24 cellular contexts compared by ENCODE assay signal in the genomic region with DNA sequence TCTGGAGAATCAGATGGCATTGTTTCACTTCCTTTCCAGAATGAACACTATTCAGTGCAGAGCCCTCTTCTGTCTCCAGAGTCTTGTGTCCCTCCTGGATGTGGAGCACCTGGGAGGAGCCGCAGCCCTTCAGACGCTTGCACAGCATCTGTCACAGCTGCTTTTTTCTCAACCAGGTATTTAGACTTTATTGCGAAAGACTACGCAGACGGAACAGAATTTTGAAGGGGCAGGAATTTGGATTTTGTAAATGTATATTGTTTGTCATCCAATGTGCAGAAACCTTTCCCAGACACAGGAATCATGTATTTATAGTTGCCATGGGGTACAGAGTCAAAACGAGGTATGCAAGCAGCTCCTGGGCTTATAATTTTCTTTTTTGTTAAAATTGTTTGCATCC. TPM values are rescaled to one million over a fixed set of nuclear protein-coding genes. Genes with fewer than 3 reads are reported as not detected.
DNase-seq lines count a peak whose midpoint lies in the region; ATAC-seq, FAIRE-seq and TF ChIP-seq lines count a peak whose summit lies in the region.
"Had no signal": no experiment of that assay in that cellular context is flagged by ENCODE, and none has a peak within 500 bp of the region (broad histone marks: within the 10 kb centered on the region; RNA-seq: fewer than 3 reads in every experiment).

No MANE protein-coding gene starts in this region.

- H3K36me3 ChIP-seq in HepG2 (replicated peaks in 1 of 2; ENCODE audit: control insufficient read depth in 1 of 2, insufficient read depth in 2 of 2, low read length in 2 of 2): peaks cover 15 to 65% of the 10 kb centered on the region in 2 experiments
- H3K36me3 ChIP-seq in right lobe of liver: peaks cover 0 to 55% (median 5%) of the 10 kb centered on the region in 4 donors
- peaks cover 28% of the 10 kb centered on the region for H3K36me3 ChIP-seq in IMR-90 (ENCODE audit: control insufficient read depth, insufficient read depth, low read length)

- H2AFZ ChIP-seq in HepG2 (ENCODE audit: low read length) (no peak overlapping the region), IMR-90 (replicated peaks; ENCODE audit: low read length, poor library complexity) (no peak overlapping the region), H9 (ENCODE audit: low read length) (no peak overlapping the region)

- no peak overlapping the region for H4K8ac ChIP-seq in IMR-90 (ENCODE audit: low read depth in 2 of 2, low read length in 2 of 2)
- H4K8ac ChIP-seq in H9 (replicated peaks; ENCODE audit: insufficient read length, low read depth, low read length): no peak overlapping the region

- H3K4ac ChIP-seq in IMR-90 (ENCODE audit: low read depth, low read length) (no peak overlapping the region), H9 (ENCODE audit: low read depth, low read length) (no peak overlapping the region)

- TF ChIP-seq POLR2A in HepG2 (IDR thresholded peaks at IDR 0.05; ENCODE audit: insufficient read depth in 1 of 2, low read depth in 2 of 2, low read length in 2 of 2) (no peak), right lobe of liver (IDR thresholded peaks at IDR 0.05) (no peak), IMR-90 (IDR thresholded peaks at IDR 0.05; ENCODE audit: low read depth, low read length) (no peak)

- BruUV-seq in HepG2 (replicated peaks; lab: Mats Ljungman, UMichigan): no TSS peak
- BruUV-seq in IMR-90 (replicated peaks; lab: Mats Ljungman, UMichigan): no TSS peak

- H3K79me2 ChIP-seq in HepG2 (ENCODE audit: insufficient read depth, low read length): no peaks in the 10 kb centered on the region
- no peaks in the 10 kb centered on the region for H3K79me2 ChIP-seq in H9 (ENCODE audit: insufficient read depth, low read length)

- no peak overlapping the region for H3K27ac ChIP-seq in HepG2 (ENCODE audit: extremely low read length, insufficient read depth, low read length)
- no peak overlapping the region for H3K27ac ChIP-seq in right lobe of liver
- no peak overlapping the region for H3K27ac ChIP-seq in IMR-90 (ENCODE audit: insufficient read depth, low read length)
- no peak overlapping the region for H3K27ac ChIP-seq in H9 (ENCODE audit: insufficient read length, low read depth, low read length)
- H3K27ac ChIP-seq: BLaER1 had no signal

- no peak overlapping the region for H3K14ac ChIP-seq in IMR-90 (replicated peaks; ENCODE audit: low read depth, low read length)
- no peak overlapping the region for H3K14ac ChIP-seq in H9 (ENCODE audit: insufficient read depth, low read length)

- no peak for DNase-seq in HepG2 (ENCODE audit: low spot score)
- DNase-seq in right lobe of liver: no peak
- DNase-seq in IMR-90: no peak
- DNase-seq in T-helper 17 cell: no peak
- no peak for DNase-seq in amygdala (lab: John Stamatoyannopoulos, UW)
- no peak for DNase-seq in H9
- DNase-seq: 8988T; ACHN; BE2C; C1 segment of cervical spinal cord; Caco-2; Calu3; CD4-positive, alpha-beta T cell; CD8-positive, alpha-beta T cell; DMS79 treated with DMSO at 0.1 percent for 48 hours; GF-D8 had no signal

- H3K9me1 ChIP-seq in IMR-90 (ENCODE audit: insufficient read depth, low read length): no peaks in the 10 kb centered on the region

- H2BK120ac ChIP-seq in IMR-90 (ENCODE audit: low read depth, low read length): no peak overlapping the region
- H2BK120ac ChIP-seq in H9 (ENCODE audit: low read depth, low read length, poor library complexity, severe bottlenecking): no peak overlapping the region

- H2BK15ac ChIP-seq in IMR-90 (ENCODE audit: low read depth, low read length) (no peak overlapping the region), H9 (ENCODE audit: low read depth, low read length) (no peak overlapping the region)

- H3K27ac Mint-ChIP-seq in T-helper 17 cell: peak overlapping the region; percentile 34
- H3K27ac Mint-ChIP-seq in H9: no peak overlapping the region
- H3K27ac Mint-ChIP-seq: CD4-positive, alpha-beta T cell; CD8-positive, alpha-beta T cell had no signal

- H3K4me3 ChIP-seq in HepG2 (replicated peaks in 1 of 3; ENCODE audit: insufficient read depth in 1 of 3, low read depth in 2 of 3, low read length in 3 of 3) (no peak overlapping the region), right lobe of liver (no peak overlapping the region), IMR-90 (ENCODE audit: insufficient read depth, low read depth, low read length) (no peak overlapping the region)
- H3K4me3 ChIP-seq: BLaER1 had no signal

- H3K4me1 Mint-ChIP-seq in T-helper 17 cell (peaks cover 5% of the 10 kb centered on the region), H9 (no peaks in the 10 kb centered on the region)
- H3K4me1 Mint-ChIP-seq: CD14-positive monocyte had no signal

- POLR2A ChIA-PET in HepG2 (lab: Yijun Ruan, JAX): no interaction called here
- POLR2A ChIA-PET in IMR-90 (lab: Charles Lee; ENCODE audit: unreplicated experiment): no interaction called here

- in situ Hi-C loops in HepG2 (cut with HindIII; ENCODE audit: extremely low pct_ligation_motif_present, low pct_unique_long_range_greater_than_20kb): no loop called here
- in situ Hi-C loops in IMR-90 (cut with MboI; ENCODE audit: low sequenced_read_pairs): loop anchor here (25.0 kb wide), 1 partner anchor 276 kb away; a partner anchor contains a TSS

- WGBS in HepG2 (ENCODE audit: low lambda C conversion rate): 94% methylated on average over 6 of the region's 6 CpGs
- WGBS in right lobe of liver (ENCODE audit: insufficient coverage, low coverage, low lambda C conversion rate, missing lambda C conversion rate): 90% methylated on average over 4 of the region's 6 CpGs
- WGBS in IMR-90 (ENCODE audit: extremely low coverage in 2 of 2, insufficient read length in 1 of 2), 2 experiments: 100% methylated on average over 1 of the region's 6 CpGs; no CpG with 5 or more reads in 1 of the 2 experiments
- WGBS in H9 (ENCODE audit: extremely low coverage, insufficient read length, low lambda C conversion rate): no CpG with 5 or more reads among the region's 6 CpGs

- no peaks in the 10 kb centered on the region for H3K9me3 Mint-ChIP-seq in H9
- H3K9me3 Mint-ChIP-seq: CD14-positive monocyte; CD4-positive, alpha-beta T cell; CD8-positive, alpha-beta T cell had no signal

- H3K18ac ChIP-seq in IMR-90 (ENCODE audit: low read depth, low read length): no peak overlapping the region
- H3K18ac ChIP-seq in H9 (ENCODE audit: insufficient read length, low read depth, low read length): no peak overlapping the region

- H3T11ph ChIP-seq in H9 (ENCODE audit: low read length): no peak overlapping the region

- H3K56ac ChIP-seq in IMR-90 (ENCODE audit: extremely low read depth, insufficient read depth, low read length) (no peak overlapping the region), H9 (ENCODE audit: insufficient read length, low read depth, low read length) (no peak overlapping the region)

- no peaks in the 10 kb centered on the region for H3K9me3 ChIP-seq in HepG2 (ENCODE audit: low read length)
- H3K9me3 ChIP-seq in right lobe of liver: no peaks in the 10 kb centered on the region
- no peaks in the 10 kb centered on the region for H3K9me3 ChIP-seq in IMR-90 (ENCODE audit: control insufficient read depth, insufficient read depth, low read length)
- no peaks in the 10 kb centered on the region for H3K9me3 ChIP-seq in T-helper 17 cell (ENCODE audit: control insufficient read depth, low read length, poor library complexity, severe bottlenecking)
- no peaks in the 10 kb centered on the region for H3K9me3 ChIP-seq in H9 (ENCODE audit: control insufficient read depth, low read depth, low read length)
- H3K9me3 ChIP-seq: BE2C, BLaER1, Caco-2 had no signal

- intact Hi-C loops in HepG2 (cut with micrococcal nuclease; ENCODE audit: unreplicated experiment) (no loop called here), right lobe of liver (cut with DNase I) (no loop called here), IMR-90 (cut with micrococcal nuclease) (no loop called here)

- H3K23me2 ChIP-seq in H9 (ENCODE audit: insufficient read length, low read depth, low read length, poor library complexity, severe bottlenecking): no peaks in the 10 kb centered on the region

- H3K4me1 ChIP-seq in HepG2 (ENCODE audit: insufficient read depth, low read length) (no peaks in the 10 kb centered on the region), right lobe of liver (no peaks in the 10 kb centered on the region), IMR-90 (ENCODE audit: control insufficient read depth, insufficient read depth, low read length) (no peaks in the 10 kb centered on the region), H9 (ENCODE audit: insufficient read depth, low read length) (no peaks in the 10 kb centered on the region)
- H3K4me1 ChIP-seq: BE2C, BLaER1, Caco-2 had no signal

- ATAC-seq in HepG2: no peak
- ATAC-seq in right lobe of liver: no peak
- no peak for ATAC-seq in IMR-90 (ENCODE audit: low read depth)
- ATAC-seq in T-helper 17 cell: no peak
- no peak for ATAC-seq in HG03460 (IDR thresholded peaks at IDR 0.05; ENCODE audit: unreplicated experiment)
- ATAC-seq: CD8-positive, alpha-beta T cell had no signal

- no peak for FAIRE-seq in HepG2 (lab: Jason Lieb, UNC)
- FAIRE-seq: A204.1, D721Med, G401.6, GM12891, GM19239 had no signal

- H3K4me2 ChIP-seq in HepG2 (ENCODE audit: low read depth, low read length): no peak overlapping the region
- no peak overlapping the region for H3K4me2 ChIP-seq in IMR-90 (ENCODE audit: low read depth, low read length)
- H3K4me2 ChIP-seq in H9 (ENCODE audit: insufficient read depth, insufficient read length, low read length): no peak overlapping the region
- H3K4me2 ChIP-seq: BLaER1 had no signal

- H2BK5ac ChIP-seq in IMR-90 (ENCODE audit: low read depth, low read length, poor library complexity, severe bottlenecking) (no peak overlapping the region), H9 (ENCODE audit: insufficient read length, low read length) (no peak overlapping the region)

- H2AK9ac ChIP-seq in IMR-90 (replicated peaks; ENCODE audit: low read depth, low read length, poor library complexity): no peak overlapping the region

- TF ChIP-seq CTCF in HepG2 (CRISPR knock-in tag; IDR thresholded peaks at IDR 0.05) (no peak), right lobe of liver (IDR thresholded peaks at IDR 0.05) (no peak), IMR-90 (conservative IDR thresholded peaks at IDR 0.05; ENCODE audit: low read depth, low read length) (no peak), H9 (conservative IDR thresholded peaks at IDR 0.05) (no peak)

- peaks cover 0 to 2% of the 10 kb centered on the region in 2 experiments; a peak in 1 of 4 replicates for H3K79me1 ChIP-seq in IMR-90 (ENCODE audit: low read depth in 1 of 2, low read length in 2 of 2)
- H3K79me1 ChIP-seq in H9 (ENCODE audit: insufficient read depth, low read depth, low read length, poor library complexity, severe bottlenecking): no peaks in the 10 kb centered on the region

- H4K5ac ChIP-seq in IMR-90 (ENCODE audit: low read depth, low read length) (no peak overlapping the region), H9 (ENCODE audit: insufficient read length, low read depth, low read length) (no peak overlapping the region)

- dilution Hi-C loops in IMR-90 (cut with HindIII; ENCODE audit: low sequenced_read_pairs, unreplicated experiment): no loop called here

- H2AK5ac ChIP-seq in IMR-90 (ENCODE audit: low read depth, low read length) (no peak overlapping the region), H9 (ENCODE audit: insufficient read length, low read length) (no peak overlapping the region)

- TF ChIP-seq EP300 in HepG2 (IDR thresholded peaks at IDR 0.05; ENCODE audit: low read depth in 2 of 2, low read length in 2 of 2) (no peak), HepG2 (CRISPR knock-in tag; IDR thresholded peaks at IDR 0.05; ENCODE audit: borderline replicate concordance) (no peak)

- H3K9ac ChIP-seq in HepG2 (ENCODE audit: insufficient read depth, low read depth, low read length) (no peak overlapping the region), IMR-90 (ENCODE audit: low read depth, low read length) (no peak overlapping the region), H9 (ENCODE audit: extremely low read depth, insufficient read length, low read length) (no peak overlapping the region)
- H3K9ac ChIP-seq: BLaER1 had no signal

- H3K27me3 Mint-ChIP-seq in T-helper 17 cell: no peaks in the 10 kb centered on the region
- H3K27me3 Mint-ChIP-seq in H9 (ENCODE audit: low read depth): no peaks in the 10 kb centered on the region
- H3K27me3 Mint-ChIP-seq: CD4-positive, alpha-beta T cell had no signal

- H2BK20ac ChIP-seq in IMR-90 (ENCODE audit: low read depth, low read length): no peak overlapping the region
- H2BK20ac ChIP-seq in H9 (ENCODE audit: low read depth, low read length, poor library complexity, severe bottlenecking): no peak overlapping the region

- H3K36me3 Mint-ChIP-seq in T-helper 17 cell (ENCODE audit: low read depth) (peaks cover 2% of the 10 kb centered on the region), H9 (ENCODE audit: insufficient read depth in 1 of 3, low read depth in 3 of 3) (peaks cover 26 to 59% (median 52%) of the 10 kb centered on the region in 3 experiments)

- H2BK12ac ChIP-seq in H9 (ENCODE audit: insufficient read length, low read depth, low read length): no peak overlapping the region

- no peak overlapping the region for H4K91ac ChIP-seq in IMR-90 (ENCODE audit: insufficient read depth, low read depth, low read length)
- H4K91ac ChIP-seq in H9 (ENCODE audit: insufficient read length, low read depth, low read length): no peak overlapping the region

- TF ChIP-seq RAD21 in HepG2 (CRISPR knock-in tag; IDR thresholded peaks at IDR 0.05) (no peak), IMR-90 (IDR thresholded peaks at IDR 0.05; ENCODE audit: low read length) (no peak)

- no peaks in the 10 kb centered on the region for H3K27me3 ChIP-seq in HepG2 (ENCODE audit: control insufficient read depth in 1 of 2, insufficient read depth in 2 of 2, low read length in 2 of 2)
- H3K27me3 ChIP-seq in right lobe of liver: no peaks in the 10 kb centered on the region
- H3K27me3 ChIP-seq in IMR-90 (ENCODE audit: control insufficient read depth, insufficient read depth, low read length): no peaks in the 10 kb centered on the region
- no peaks in the 10 kb centered on the region for H3K27me3 ChIP-seq in H9 (ENCODE audit: insufficient read depth, low read length)
- H3K27me3 ChIP-seq: BE2C, BLaER1 had no signal

- H4K20me1 ChIP-seq in HepG2 (ENCODE audit: insufficient read depth, low read length) (no peaks in the 10 kb centered on the region), IMR-90 (ENCODE audit: insufficient read depth, low read length) (no peaks in the 10 kb centered on the region; the same call in 1 of the 2 replicates), H9 (ENCODE audit: control insufficient read depth, insufficient read depth, insufficient read length) (no peaks in the 10 kb centered on the region)

- H3K23ac ChIP-seq in IMR-90 (ENCODE audit: low read depth, low read length) (no peak overlapping the region), H9 (ENCODE audit: insufficient read length, low read depth, low read length) (no peak overlapping the region)

- H3K4me3 Mint-ChIP-seq in T-helper 17 cell (no peak overlapping the region), H9 (no peak overlapping the region)
- H3K4me3 Mint-ChIP-seq: CD14-positive monocyte; CD4-positive, alpha-beta T cell; CD8-positive, alpha-beta T cell had no signal

- CTCF ChIA-PET in HepG2 (lab: Yijun Ruan, JAX; ENCODE audit: low intra/inter-chr PET ratio, low total read pairs): no interaction called here
- CTCF ChIA-PET in IMR-90 (lab: Yijun Ruan, JAX): no interaction called here

RNA-seq across cellular contexts. Expression of a gene that starts 20.4 kb away (rescaled TPM):
- total RNA-seq in HepG2 (2016; rRNA removed; fragmentation: Illumina TruSeq; extraction: Trizol): 52.4 and 60.2 TPM in 2 replicates
- total RNA-seq in HepG2 (2016; cell fraction: cytosol; rRNA removed; fragmentation: Illumina TruSeq; extraction: Trizol; ENCODE audit: low read depth): 12.4 and 12.6 TPM in 2 replicates
- total RNA-seq in HepG2 (2016; cell fraction: insoluble cytoplasmic fraction; rRNA removed; fragmentation: Illumina TruSeq; extraction: Trizol): 53.9 and 59.2 TPM in 2 replicates
- total RNA-seq in HepG2 (2016; cell fraction: membrane; rRNA removed; fragmentation: Illumina TruSeq; extraction: Trizol): 26.4 and 27.6 TPM in 2 replicates
- 47.4 and 53.4 TPM in 2 replicates for total RNA-seq in HepG2 (2016; cell fraction: nucleus; rRNA removed; fragmentation: Illumina TruSeq; extraction: Trizol)
- polyA plus RNA-seq in HepG2 (2011; rRNA removed): 22.4 and 26.8 TPM in 2 replicates
- 15.4 and 17.6 TPM in 2 replicates for polyA plus RNA-seq in HepG2 (2011; cell fraction: cytosol; rRNA removed)
- polyA plus RNA-seq in HepG2 (2011; cell fraction: nucleus; rRNA removed): 77.8 and 81.6 TPM in 2 replicates
- polyA plus RNA-seq in HepG2 (2012): 17.6 and 19.5 TPM in 2 replicates
- polyA plus RNA-seq in HepG2 (2016; cell fraction: cytosol; fragmentation: Illumina TruSeq; extraction: Trizol; ENCODE audit: low read depth): 4.8 and 5.2 TPM in 2 replicates
- 34.2 and 38.9 TPM in 2 replicates for polyA plus RNA-seq in HepG2 (2016; cell fraction: insoluble cytoplasmic fraction; fragmentation: Illumina TruSeq; extraction: Trizol; ENCODE audit: low read depth)
- 11.1 and 12.7 TPM in 2 replicates for polyA plus RNA-seq in HepG2 (2016; cell fraction: membrane; fragmentation: Illumina TruSeq; extraction: Trizol; ENCODE audit: low read depth)
- 85.8 and 86.3 TPM in 2 replicates for polyA plus RNA-seq in HepG2 (2016; cell fraction: nucleus; fragmentation: Illumina TruSeq; extraction: Trizol; ENCODE audit: insufficient read depth, low read depth)
- 29.3 and 29.9 TPM in 2 replicates for polyA minus RNA-seq in HepG2 (2011; rRNA and poly(A)+ RNA removed; ENCODE audit: low replicate concordance)
- 12.7 and 13.7 TPM in 2 replicates for polyA minus RNA-seq in HepG2 (2011; cell fraction: cytosol; rRNA and poly(A)+ RNA removed)
- 28.8 and 30.3 TPM in 2 replicates for polyA minus RNA-seq in HepG2 (2011; cell fraction: nucleus; rRNA and poly(A)+ RNA removed)
- 10 to 100 TPM in 5 of 6 experiments, 1 to 10 TPM in 1; 8.7 to 21.1 (median 12.2) TPM for total RNA-seq in right lobe of liver
- total RNA-seq in IMR-90 (2012; rRNA removed): 21.1 and 25.3 TPM in 2 replicates
- 7.9 and 9.4 TPM in 2 replicates for polyA plus RNA-seq in IMR-90 (2012; rRNA removed)
- polyA plus RNA-seq in IMR-90 (2012; cell fraction: cytosol; rRNA removed): 4.0 and 4.6 TPM in 2 replicates
- 13.3 and 18.1 TPM in 2 replicates for polyA plus RNA-seq in IMR-90 (2012; cell fraction: nucleus; rRNA removed; ENCODE audit: low replicate concordance)
- total RNA-seq in T-helper 17 cell: 10 to 100 TPM; 10.9 to 12.0 TPM
- total RNA-seq in H9 (2021): 25.7 and 26.5 TPM in 2 replicates
